4 cellular contexts compared by ENCODE assay signal in the genomic region with DNA sequence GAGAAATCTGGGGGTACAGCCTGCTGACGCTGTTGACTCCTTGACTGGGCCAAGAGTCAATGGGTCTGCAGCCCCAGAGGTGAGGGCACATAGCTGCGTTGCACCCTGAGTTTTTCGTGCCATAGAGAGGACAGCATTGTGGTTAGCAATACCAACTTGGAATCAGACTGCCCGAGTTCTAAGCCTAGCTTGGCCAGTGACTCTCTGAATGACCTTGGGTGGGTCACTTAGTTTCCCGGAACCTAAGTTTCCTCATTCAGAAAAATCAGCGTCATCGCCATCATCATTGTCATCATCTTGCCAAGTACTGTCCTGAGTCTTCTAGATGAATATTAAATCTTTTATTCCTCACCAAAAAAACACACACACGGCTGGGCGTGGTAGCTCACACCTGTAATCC.
"Had no signal": no experiment of that assay in that cellular context is flagged by ENCODE, and none has a peak within 500 bp of the region (broad histone marks: within the 10 kb centered on the region; RNA-seq: fewer than 3 reads in every experiment).

No MANE protein-coding gene starts in this region.

- H3K4me3 ChIP-seq: GM23338 had no signal

- ATAC-seq: GM23338 had no signal

- H3K4me2 ChIP-seq: GM23338 had no signal

- DNase-seq: H9, HCEC 1CT, IMR-90 had no signal

- H2AFZ ChIP-seq: GM23338 had no signal
